22 cellular contexts compared by ENCODE assay signal in genomic region chr3:139252719-139253118, GRCh38.
"Had no signal": no experiment of that assay in that cellular context is flagged by ENCODE, and none has a peak within 500 bp of the region (broad histone marks: within the 10 kb centered on the region; RNA-seq: fewer than 3 reads in every experiment).

No MANE protein-coding gene starts in this region.

- H3K9me3 ChIP-seq: colonic mucosa, esophagus squamous epithelium, heart right ventricle, prostate gland, right atrium auricular region, sigmoid colon, suprapubic skin, transverse colon, uterus had no signal

- H3K4me3 ChIP-seq: colonic mucosa, esophagus squamous epithelium, heart right ventricle, neural progenitor cell, prostate gland, right atrium auricular region, sigmoid colon, suprapubic skin, transverse colon, uterus had no signal

- ATAC-seq: heart right ventricle; left ventricle myocardium superior; naive thymus-derived CD4-positive, alpha-beta T cell; stimulated activated naive B cell treated with anti-CD40 and anti-IgM and Interleukin-4, amounts not matched to agents 10 μg/mL and 1 μg/mL and 100 μg/mL, for 72 hours had no signal

- DNase-seq: colonic mucosa; effector memory CD4-positive, alpha-beta T cell; esophagus squamous epithelium; foreskin melanocyte; glutamatergic neuron; heart right ventricle; hippocampal formation; left cardiac atrium; left ventricle myocardium superior; mammary epithelial cell; mesendoderm; midbrain; naive thymus-derived CD4-positive, alpha-beta T cell; sigmoid colon; stimulated activated CD4-positive, alpha-beta T cell treated with anti-CD3 and anti-CD28 coated beads, Interleukin-2, amount 100 ng/mL, for 48 hours; stimulated activated naive B cell treated with anti-CD40 and anti-IgM and Interleukin-4, amounts not matched to agents 10 μg/mL and 1 μg/mL and 100 μg/mL, for 72 hours; transverse colon; uterus had no signal

- H3K4me1 ChIP-seq: colonic mucosa, heart right ventricle, neural progenitor cell, prostate gland, right atrium auricular region, sigmoid colon, suprapubic skin, transverse colon, uterus had no signal

- H3K36me3 ChIP-seq: colonic mucosa, esophagus squamous epithelium, heart right ventricle, neural progenitor cell, prostate gland, right atrium auricular region, sigmoid colon, suprapubic skin, transverse colon, uterus had no signal

- H3K27ac ChIP-seq: colonic mucosa, esophagus squamous epithelium, heart right ventricle, neural progenitor cell, prostate gland, right atrium auricular region, sigmoid colon, suprapubic skin, transverse colon, uterus had no signal

- H3K27me3 ChIP-seq: colonic mucosa, esophagus squamous epithelium, neural progenitor cell, right atrium auricular region, suprapubic skin, transverse colon, uterus had no signal
